ENCODE assay signal across 8 cellular contexts in the genomic region with DNA sequence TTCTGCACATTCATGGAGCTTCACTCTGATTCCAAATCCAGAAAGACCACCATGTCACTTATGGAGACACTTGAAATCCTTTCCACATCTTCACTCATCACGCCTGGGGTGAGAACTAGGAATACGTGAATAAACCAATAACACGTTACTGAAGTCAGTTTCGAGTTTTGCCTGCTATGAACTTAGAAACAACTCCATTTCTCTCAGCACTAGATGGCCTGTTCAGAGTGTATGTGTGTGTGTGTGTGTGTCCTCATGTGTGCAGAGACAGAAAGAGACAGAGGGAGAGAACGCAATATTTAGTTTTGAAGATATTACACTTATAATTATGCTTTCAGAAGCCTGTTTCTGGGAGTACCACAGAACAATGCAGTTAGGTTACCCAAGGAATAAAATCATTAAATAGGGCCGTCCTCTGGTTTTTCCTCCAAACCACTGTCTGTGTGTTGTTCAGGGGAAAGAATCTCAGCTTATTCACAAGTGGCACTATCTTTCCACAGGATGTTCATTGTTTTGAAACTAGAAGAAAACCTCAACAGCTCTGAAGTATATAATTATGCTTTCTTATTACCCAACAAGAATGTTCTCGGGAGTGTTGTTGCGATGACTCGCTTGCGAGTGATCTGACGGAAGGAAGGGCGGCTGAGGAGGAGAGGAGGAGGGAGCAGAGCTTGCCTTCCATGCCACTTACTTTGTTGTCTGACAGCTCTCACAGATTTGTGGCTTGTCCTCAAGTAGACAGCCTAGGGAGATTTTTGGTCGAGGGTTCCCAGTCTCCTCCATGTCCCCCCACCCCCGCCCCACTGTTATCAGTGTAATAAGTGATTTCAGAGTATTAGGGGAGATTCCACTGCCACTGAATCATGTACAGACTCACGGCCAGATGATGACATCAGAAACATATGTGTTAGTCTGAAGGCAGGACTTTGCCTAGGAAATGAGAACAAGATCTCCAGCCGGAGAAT.
DNase-seq lines count a peak whose midpoint lies in the region; ATAC-seq and TF ChIP-seq lines count a peak whose summit lies in the region.

No MANE protein-coding gene starts in this region.

- WGBS in body of pancreas, 2 donors, result 59 to 69% methylated on average over 16 of the region's 16 CpGs
- 39 to 43% methylated on average over 16 of the region's 16 CpGs for WGBS in lung, 2 donors

- H3K27me3 ChIP-seq in body of pancreas (no peaks in the 10 kb centered on the region), lung (ENCODE audit: control insufficient read depth, insufficient read depth) (no peaks in the 10 kb centered on the region)

- TF ChIP-seq POLR2A in body of pancreas (IDR thresholded peaks at IDR 0.05), result no peak

- H3K36me3 ChIP-seq in body of pancreas (replicated peaks in 1 of 2; ENCODE audit: insufficient read depth in 1 of 2, low read depth in 2 of 2) (no peaks in the 10 kb centered on the region), lung (ENCODE audit: control insufficient read depth in 2 of 2, insufficient read depth in 2 of 2, low read length in 2 of 2) (no peaks in the 10 kb centered on the region)

- ATAC-seq in body of pancreas (peak; percentile 64), lung (ENCODE audit: insufficient read depth, low FRiP score) (peak; percentile 74), GM18868 (IDR thresholded peaks at IDR 0.05; ENCODE audit: unreplicated experiment) (no peak), HG03457 (IDR thresholded peaks at IDR 0.05; ENCODE audit: unreplicated experiment) (no peak), GM21737 (IDR thresholded peaks at IDR 0.05; ENCODE audit: unreplicated experiment) (no peak)

- H3K4me3 ChIP-seq in body of pancreas (no peak overlapping the region), lung (no peak overlapping the region)

- H3K4me1 ChIP-seq in body of pancreas, result no peaks in the 10 kb centered on the region
- H3K4me1 ChIP-seq in lung (ENCODE audit: control insufficient read depth in 2 of 2, insufficient read depth in 2 of 2, low read length in 2 of 2), result peaks cover 0 to 2% of the 10 kb centered on the region in 2 donors

- H3K27ac ChIP-seq in body of pancreas (peak overlapping the region in 1 of 4 donors; percentile 38), lung (ENCODE audit: low read depth in 1 of 2, low read length in 1 of 2) (peak overlapping the region; percentile 41 to 65)

- H3K9me3 ChIP-seq in body of pancreas (no peaks in the 10 kb centered on the region), lung (ENCODE audit: control insufficient read depth in 2 of 2, insufficient read depth in 1 of 2, low read length in 1 of 2) (no peaks in the 10 kb centered on the region)

- intact Hi-C loops in body of pancreas (cut with DNase I), result no loop called here

- TF ChIP-seq CTCF in body of pancreas (IDR thresholded peaks at IDR 0.05), result no peak
- no peak for TF ChIP-seq CTCF in lung (IDR thresholded peaks at IDR 0.05; ENCODE audit: control extremely low read depth, extremely low read depth)

- peak; percentile 94 for DNase-seq in HCEC 1CT
- peak; percentile 47 for DNase-seq in T-helper 9 cell
- peak in 1 of 4 donors; percentile 49 for DNase-seq in body of pancreas
- peak; percentile 39 for DNase-seq in lung (ENCODE audit: low spot score)
- peak; percentile 38 to 40 for DNase-seq in stimulated activated CD8-positive, alpha-beta memory T cell treated with anti-CD3 and anti-CD28 coated beads, Interleukin-4, amount 100 ng/mL, for 1 hour (ENCODE audit: low read depth in 2 of 2, low spot score in 1 of 2)

Comparison
In these comparisons a context has a peak if more than half of its experiments do, and no peak if none do; other contexts are left out.
1. ATAC-seq: peak in body of pancreas (single experiment) and lung (single experiment); none in GM18868 (single experiment), HG03457 (single experiment) and GM21737 (single experiment).